ENCODE assay signal across 8 cellular contexts in the genomic region with DNA sequence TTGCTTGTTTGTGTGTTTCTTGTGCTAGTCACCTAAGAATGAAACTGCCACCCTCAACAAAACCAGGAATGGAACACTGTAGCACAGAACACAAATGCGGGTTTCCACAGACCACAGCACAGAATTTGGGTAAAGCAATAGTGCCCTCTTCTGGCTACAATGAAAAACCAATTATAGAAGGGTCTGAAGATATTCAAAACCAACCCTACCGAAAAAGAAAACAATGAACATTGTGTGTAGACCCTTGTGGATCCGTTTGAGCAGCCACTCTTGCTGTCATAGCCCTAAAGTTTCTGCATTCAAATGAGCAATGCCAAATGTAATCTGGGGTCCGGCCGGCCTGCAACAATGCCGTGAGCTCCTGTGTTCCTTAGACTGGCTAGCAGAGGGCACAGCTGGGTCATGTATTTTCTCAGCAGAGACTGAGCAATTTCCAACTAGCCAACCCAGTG. TPM values are rescaled to one million over a fixed set of nuclear protein-coding genes. Genes with fewer than 3 reads are reported as not detected.
DNase-seq lines count a peak whose midpoint lies in the region; ATAC-seq and TF ChIP-seq lines count a peak whose summit lies in the region.

No MANE protein-coding gene starts in this region.

- intact Hi-C loops in Caco-2 (cut with micrococcal nuclease; ENCODE audit: unreplicated experiment) (loop anchor here (1.0 to 2.0 kb wide), 4 partner anchors 614 to 1058 kb away; no protein-coding TSS in a partner anchor), Panc1 (cut with micrococcal nuclease; ENCODE audit: unreplicated experiment) (loop anchor here (2.0 to 10.0 kb wide), 4 partner anchors 254 to 1054 kb away; no protein-coding TSS in a partner anchor), mammary epithelial cell (cut with micrococcal nuclease) (loop anchor here (1.0 to 5.0 kb wide), 5 partner anchors 664 to 1132 kb away; no protein-coding TSS in a partner anchor)

- dilution Hi-C loops in mammary epithelial cell (cut with HindIII; ENCODE audit: low sequenced_read_pairs) = no loop called here

- TF ChIP-seq CTCF in Caco-2 (IDR thresholded peaks at IDR 0.05; ENCODE audit: insufficient read depth in 1 of 2, low read depth in 1 of 2, low read length in 1 of 2, severe bottlenecking in 1 of 2, unreplicated experiment in 1 of 2) (peak; percentile 68 to 77), Panc1 (IDR thresholded peaks at IDR 0.05) (peak; percentile 82), mammary epithelial cell (conservative IDR thresholded peaks at IDR 0.05 in 1 of 2, IDR thresholded peaks at IDR 0.05 in 1 of 2; ENCODE audit: extremely low read depth in 1 of 2, insufficient read depth in 1 of 2, low read depth in 1 of 2, low read length in 2 of 2) (peak; percentile 65 to 66)

- H3K36me3 Mint-ChIP-seq in Caco-2 (ENCODE audit: insufficient read depth, unreplicated experiment) = no peaks in the 10 kb centered on the region

- BruUV-seq in Caco-2 (replicated peaks; lab: Mats Ljungman, UMichigan) (no TSS peak), Panc1 (replicated peaks; lab: Mats Ljungman, UMichigan) (no TSS peak), mammary epithelial cell (replicated peaks; lab: Mats Ljungman, UMichigan) (no TSS peak)

- H3K27ac ChIP-seq in Panc1 (ENCODE audit: low read length) (no peak overlapping the region), mammary epithelial cell (ENCODE audit: insufficient read depth, low read depth, low read length) (no peak overlapping the region)

- H3K4me1 Mint-ChIP-seq in Caco-2 (ENCODE audit: low read depth, unreplicated experiment) = peaks cover 11% of the 10 kb centered on the region

- H3K4me3 Mint-ChIP-seq in Caco-2 (ENCODE audit: unreplicated experiment) = no peak overlapping the region

- H3K9me3 ChIP-seq in Caco-2 = no peaks in the 10 kb centered on the region
- no peaks in the 10 kb centered on the region for H3K9me3 ChIP-seq in Panc1 (ENCODE audit: control insufficient read depth, insufficient read depth, low read depth, low read length)
- H3K9me3 ChIP-seq in mammary epithelial cell (replicated peaks; ENCODE audit: insufficient read depth, low read length) = no peaks in the 10 kb centered on the region

- no peaks in the 10 kb centered on the region for H3K79me2 ChIP-seq in mammary epithelial cell (ENCODE audit: insufficient read depth, low read length)

- 5% methylated on average over 6 of the region's 6 CpGs for WGBS in mammary epithelial cell (ENCODE audit: low coverage, missing lambda C conversion rate)

- H3K27me3 ChIP-seq in Caco-2 (replicated peaks; ENCODE audit: control insufficient read depth, insufficient read depth, low read length) (no peaks in the 10 kb centered on the region), Panc1 (ENCODE audit: control insufficient read depth, insufficient read depth, low read length) (no peaks in the 10 kb centered on the region), mammary epithelial cell (ENCODE audit: insufficient read depth, low read length) (no peaks in the 10 kb centered on the region)

- H4K20me1 ChIP-seq in mammary epithelial cell (ENCODE audit: insufficient read depth, low read length) = no peaks in the 10 kb centered on the region

- H3K27ac Mint-ChIP-seq in Caco-2 (ENCODE audit: unreplicated experiment) = no peak overlapping the region

- H2AFZ ChIP-seq in mammary epithelial cell (ENCODE audit: low read depth, low read length) = peak overlapping the region; percentile 48

- POLR2A ChIA-PET in Caco-2 (lab: Charles Lee) = no interaction called here
- POLR2A ChIA-PET in Panc1 (lab: Charles Lee) = no interaction called here

- peak; percentile 66 for ATAC-seq in GM19324 (IDR thresholded peaks at IDR 0.05; ENCODE audit: low FRiP score, unreplicated experiment)
- ATAC-seq in Panc1 = peak; percentile 93

- H3K4me2 ChIP-seq in mammary epithelial cell (ENCODE audit: insufficient read depth, low read depth, low read length) = peak overlapping the region; percentile 61

- peak overlapping the region; percentile 14 for H3K9ac ChIP-seq in mammary epithelial cell (ENCODE audit: insufficient read depth, low read length)

- peaks cover 7% of the 10 kb centered on the region for H3K4me1 ChIP-seq in Caco-2
- peaks cover 4% of the 10 kb centered on the region; the same call in 1 of the 2 replicates for H3K4me1 ChIP-seq in Panc1 (ENCODE audit: control insufficient read depth, insufficient read depth, low read length)
- H3K4me1 ChIP-seq in mammary epithelial cell (ENCODE audit: insufficient read depth, low read length) = peaks cover 55% of the 10 kb centered on the region

- no peaks in the 10 kb centered on the region for H3K27me3 Mint-ChIP-seq in Caco-2 (ENCODE audit: insufficient read depth, unreplicated experiment)

- in situ Hi-C loops in Panc1 (cut with HindIII; ENCODE audit: low pct_unique_long_range_greater_than_20kb, low sequenced_read_pairs) (no loop called here), mammary epithelial cell (cut with MboI; ENCODE audit: low sequenced_read_pairs in 2 of 2) (loop anchor here (5.0 to 25.0 kb wide), 6 partner anchors 254 to 1062 kb away; no protein-coding TSS in a partner anchor)

- peak in 1 of 2 experiments; percentile 66 for DNase-seq in Caco-2
- DNase-seq in HuH-7.5 (ENCODE audit: low spot score) = peak; percentile 47
- DNase-seq in Panc1 (ENCODE audit: low read depth, low spot score) = no peak
- no peak for DNase-seq in mammary epithelial cell
- DNase-seq in kidney tubule cell (ENCODE audit: low spot score) = peak; percentile 73
- DNase-seq in superior temporal gyrus (ENCODE audit: extremely low spot score) = peak; percentile 86
- no peak for DNase-seq in NCI-H226

- CTCF ChIA-PET in Caco-2 (lab: Charles Lee) = interaction anchor here (0.6 kb wide), 1 partner anchor 246 kb away, joined by 3 read pairs; no protein-coding TSS in a partner anchor
- CTCF ChIA-PET in Panc1 (lab: Charles Lee) = interaction anchor here (0.6 to 0.7 kb wide), 2 partner anchors 26 to 751 kb away, joined by 3 read pairs; no protein-coding TSS in a partner anchor
- CTCF ChIA-PET in mammary epithelial cell (lab: Charles Lee; ENCODE audit: low non-redundant PET) = no interaction called here

- H3K36me3 ChIP-seq in Caco-2 (ENCODE audit: control insufficient read depth, insufficient read depth, low read length) = no peaks in the 10 kb centered on the region
- H3K36me3 ChIP-seq in Panc1 (ENCODE audit: control insufficient read depth, insufficient read depth, low read length) = no peaks in the 10 kb centered on the region
- H3K36me3 ChIP-seq in mammary epithelial cell (ENCODE audit: insufficient read depth, low read length) = no peaks in the 10 kb centered on the region

- H3K9me3 Mint-ChIP-seq in Caco-2 (ENCODE audit: unreplicated experiment) = no peaks in the 10 kb centered on the region

- no peak overlapping the region for H3K4me3 ChIP-seq in Caco-2 (ENCODE audit: low read depth, low read length)
- peak overlapping the region in 1 of 2 experiments; percentile 22; a peak in 1 of 4 replicates for H3K4me3 ChIP-seq in Panc1 (ENCODE audit: low read depth in 2 of 2, low read length in 2 of 2)
- no peak overlapping the region for H3K4me3 ChIP-seq in mammary epithelial cell (replicated peaks in 1 of 3; ENCODE audit: insufficient read depth in 1 of 3, low read depth in 2 of 3, low read length in 3 of 3)

RNA-seq across cellular contexts. Expression of gene ENC1, which starts 8.3 kb away (rescaled TPM):
- total RNA-seq in Caco-2 (2022) (92.7 and 106 TPM in 2 replicates), Panc1 (2021; ENCODE audit: unreplicated experiment) (37.0 TPM), mammary epithelial cell (100 to 1,000 TPM in 1 of 2 donors, 10 to 100 TPM in 1; 42.4 to 392 TPM)
- polyA plus RNA-seq in Panc1 (2012; ENCODE audit: insufficient read length) = 26.9 TPM
- polyA plus RNA-seq in mammary epithelial cell = 41.6 TPM
- 117 TPM for polyA minus RNA-seq in mammary epithelial cell

RNA-seq across cellular contexts. Expression of gene HEXB, which starts 36.2 kb away (rescaled TPM):
- 217 and 230 TPM in 2 replicates for total RNA-seq in Caco-2 (2022)
- total RNA-seq in Panc1 (2021; ENCODE audit: unreplicated experiment) = 248 TPM
- polyA plus RNA-seq in Panc1 (2012; ENCODE audit: insufficient read length) = 123 TPM
- total RNA-seq in mammary epithelial cell = 100 to 1,000 TPM; 101 to 122 TPM
- 81.6 TPM for polyA plus RNA-seq in mammary epithelial cell
- 109 TPM for polyA minus RNA-seq in mammary epithelial cell

Comparison
In these comparisons a context has a peak if more than half of its experiments do, and no peak if none do; other contexts are left out.
1. DNase-seq: peak in HuH-7.5 (single experiment), kidney tubule cell (single experiment) and superior temporal gyrus (single experiment); none in Panc1 (single experiment), mammary epithelial cell (single experiment) and NCI-H226 (single experiment).
2. Peak in every context shown above with its lines, with median percentiles within 50 percentile points of each other: CTCF ChIP-seq.